14 cellular contexts compared by ENCODE assay signal in genomic region chr22:31045900-31046587, GRCh38. TPM values are rescaled to one million over a fixed set of nuclear protein-coding genes. Genes with fewer than 3 reads are reported as not detected.
A peak's percentile ranks its signal among the peaks of the same experiment; 100 is the strongest.
DNase-seq lines count a peak whose midpoint lies in the region; ATAC-seq and TF ChIP-seq lines count a peak whose summit lies in the region.
"Had no signal": no experiment of that assay in that cellular context is flagged by ENCODE, and none has a peak within 500 bp of the region (broad histone marks: within the 10 kb centered on the region; RNA-seq: fewer than 3 reads in every experiment).

No MANE protein-coding gene starts in this region.

- no peak overlapping the region for H3K4me3 ChIP-seq in Peyer's patch
- H3K4me3 ChIP-seq in heart left ventricle, result no peak overlapping the region
- no peak overlapping the region for H3K4me3 ChIP-seq in neuron (ENCODE audit: low read length)
- H3K4me3 ChIP-seq in testis, result no peak overlapping the region

- H3K9me3 ChIP-seq in Peyer's patch (no peaks in the 10 kb centered on the region), heart left ventricle (peaks cover 0 to 8% (median 0%) of the 10 kb centered on the region in 12 donors), neuron (ENCODE audit: low read length) (no peaks in the 10 kb centered on the region), testis (no peaks in the 10 kb centered on the region)

- no peaks in the 10 kb centered on the region for H3K27me3 ChIP-seq in Peyer's patch
- H3K27me3 ChIP-seq in heart left ventricle, result no peaks in the 10 kb centered on the region
- no peaks in the 10 kb centered on the region for H3K27me3 ChIP-seq in neuron (ENCODE audit: insufficient read depth, low read length)
- H3K27me3 ChIP-seq in testis, result no peaks in the 10 kb centered on the region

- H3K4me1 ChIP-seq in Peyer's patch, result no peaks in the 10 kb centered on the region
- peaks cover 5 to 76% (median 49%) of the 10 kb centered on the region in 12 donors for H3K4me1 ChIP-seq in heart left ventricle
- peaks cover 8% of the 10 kb centered on the region for H3K4me1 ChIP-seq in neuron (ENCODE audit: insufficient read depth, low read length)
- H3K4me1 ChIP-seq in testis, result peaks cover 31% of the 10 kb centered on the region

- H3K27ac ChIP-seq in Peyer's patch (peak overlapping the region in 3 of 4 donors; percentile 20 to 80 (median 75)), heart left ventricle (peak overlapping the region; percentile 32 to 92 (median 86)), testis (peak overlapping the region; percentile 22 to 34)

- H3K36me3 ChIP-seq in Peyer's patch (no peaks in the 10 kb centered on the region), heart left ventricle (no peaks in the 10 kb centered on the region), neuron (ENCODE audit: insufficient read depth, low read length) (no peaks in the 10 kb centered on the region), testis (ENCODE audit: low read depth, missing control alignments) (no peaks in the 10 kb centered on the region)

- ATAC-seq in heart left ventricle (peak in 2 of 4 donors; percentile 4 to 8), GM21381 (IDR thresholded peaks at IDR 0.05; ENCODE audit: unreplicated experiment) (no peak), HG03521 (IDR thresholded peaks at IDR 0.05; ENCODE audit: unreplicated experiment) (no peak)
- ATAC-seq: Panc1 had no signal

- peak overlapping the region; percentile 39 for H2AFZ ChIP-seq in neuron (ENCODE audit: low read depth, low read length)

- TF ChIP-seq CTCF in Peyer's patch (IDR thresholded peaks at IDR 0.05), result no peak
- TF ChIP-seq CTCF in heart left ventricle (IDR thresholded peaks at IDR 0.05), result peak in 1 of 12 donors; percentile 9
- TF ChIP-seq CTCF in testis (IDR thresholded peaks at IDR 0.05), result no peak

- DNase-seq in Peyer's patch (no peak), heart left ventricle (peak in 1 of 5 donors; percentile 33), testis (no peak), COLO668 (lab: John Stamatoyannopoulos, UW; ENCODE audit: unreplicated experiment) (no peak)
- DNase-seq in activated CD4-positive, alpha-beta T cell treated with anti-CD3 and anti-CD28 coated beads, Interleukin-2, amount 50 U/mL, for 4 hours, result no peak
- DNase-seq: activated CD4-positive, alpha-beta T cell treated with anti-CD3 and anti-CD28 coated beads, Interleukin-2, amount 10 ng/mL, durations not matched to agents 7 days and 5 days; aorta; effector CD4-positive, alpha-beta T cell; MV-4-11; NCI-H2227 treated with DMSO at 0.1 percent for 48 hours had no signal

- WGBS in heart left ventricle, 4 donors, result 57 to 69% (median 61%) methylated on average over 5 of the region's 5 CpGs
- WGBS in testis, 2 donors, result 61 to 72% methylated on average over 5 of the region's 5 CpGs

- TF ChIP-seq POLR2A in Peyer's patch (IDR thresholded peaks at IDR 0.05) (no peak), heart left ventricle (IDR thresholded peaks at IDR 0.05) (no peak), testis (IDR thresholded peaks at IDR 0.05) (no peak)

- intact Hi-C loops in heart left ventricle (cut with DNase I), result loop anchor here in 8 of 10 donors (2.0 to 5.0 kb wide), 3 partner anchors 35 to 37 kb away; partner anchors contain the start of gene SMTN (in 7 of the 8)
- intact Hi-C loops in testis (cut with DNase I; ENCODE audit: low total_unique reads), result no loop called here

RNA-seq across cellular contexts. Expression of gene SMTN, which starts 35.1 kb away (rescaled TPM):
- 100 to 1,000 TPM in 1 of 4 donors, 10 to 100 TPM in 3; 23.1 to 124 (median 75.9) TPM for total RNA-seq in Peyer's patch
- total RNA-seq in heart left ventricle, result 100 to 1,000 TPM; 114 to 270 (median 167) TPM
- polyA plus RNA-seq in heart left ventricle, result 100 to 1,000 TPM in 1 of 2 donors, 10 to 100 TPM in 1; 55.5 to 257 TPM
- total RNA-seq in testis, result 10 to 100 TPM; 50.1 to 52.5 TPM
- 31.6 TPM for polyA plus RNA-seq in testis (ENCODE audit: insufficient read depth, low read depth, low replicate concordance)

Comparison
In these comparisons a context has a peak if more than half of its experiments do, and no peak if none do; other contexts are left out.
1. H3K27ac ChIP-seq: peak in every context shown above with its lines; median percentile 86 in heart left ventricle; 75 in Peyer's patch; 28 in testis.